In genomic region chr1:55775007-55775406, GRCh38 we compare ENCODE assay signal across 17 cellular contexts.
"Had no signal": no experiment of that assay in that cellular context is flagged by ENCODE, and none has a peak within 500 bp of the region (broad histone marks: within the 10 kb centered on the region; RNA-seq: fewer than 3 reads in every experiment).

No MANE protein-coding gene starts in this region.

- H3K36me3 ChIP-seq: brain microvascular endothelial cell, thoracic aorta, upper lobe of right lung had no signal

- H3K27me3 Mint-ChIP-seq: activated CD4-positive, alpha-beta T cell treated with anti-CD3 and anti-CD28 coated beads, Interleukin-2, amount 10 ng/mL, durations not matched to agents 7 days and 5 days; activated naive CD8-positive, alpha-beta T cell treated with anti-CD3 and anti-CD28 coated beads for 36 hours; central memory CD8-positive, alpha-beta T cell; dendritic cell treated with granulocyte-macrophage colony-stimulating factor and Interleukin-4, amounts not matched to agents 40 ng/mL and 50 ng/mL, for 4 days had no signal

- H3K27me3 ChIP-seq: brain microvascular endothelial cell, hepatocyte, upper lobe of right lung had no signal

- H3K4me1 Mint-ChIP-seq: activated CD4-positive, alpha-beta T cell treated with anti-CD3 and anti-CD28 coated beads, Interleukin-2, amount 10 ng/mL, durations not matched to agents 7 days and 5 days; activated naive CD8-positive, alpha-beta T cell treated with anti-CD3 and anti-CD28 coated beads for 36 hours; central memory CD8-positive, alpha-beta T cell; naive B cell; stimulated activated effector memory CD8-positive, alpha-beta T cell treated with anti-CD3 and anti-CD28 coated beads, Interleukin-12 subunit alpha, Interleukin-12 subunit beta, amount 100 ng/mL, for 72 hours had no signal

- H3K36me3 Mint-ChIP-seq: activated naive CD8-positive, alpha-beta T cell treated with anti-CD3 and anti-CD28 coated beads for 36 hours; naive B cell; stimulated activated effector memory CD8-positive, alpha-beta T cell treated with anti-CD3 and anti-CD28 coated beads, Interleukin-12 subunit alpha, Interleukin-12 subunit beta, amount 100 ng/mL, for 72 hours had no signal

- DNase-seq: activated CD4-positive, alpha-beta T cell treated with anti-CD3 and anti-CD28 coated beads, Interleukin-2, amount 10 ng/mL, durations not matched to agents 7 days and 5 days; activated CD4-positive, CD25-positive, alpha-beta regulatory T cell; activated CD8-positive, alpha-beta memory T cell treated with anti-CD3 and anti-CD28 coated beads for 24 hours; activated naive CD8-positive, alpha-beta T cell treated with anti-CD3 and anti-CD28 coated beads for 36 hours; brain microvascular endothelial cell; effector memory CD4-positive, alpha-beta T cell; islet precursor cell; mammary epithelial cell; naive B cell; stimulated activated CD4-positive, alpha-beta T cell treated with anti-CD3 and anti-CD28 coated beads, Interleukin-12 subunit alpha, Interleukin-12 subunit beta, amount 100 ng/mL, for 4 hours; upper lobe of right lung had no signal

- H3K4me3 Mint-ChIP-seq: activated CD4-positive, alpha-beta T cell treated with anti-CD3 and anti-CD28 coated beads, Interleukin-2, amount 10 ng/mL, durations not matched to agents 7 days and 5 days; activated naive CD8-positive, alpha-beta T cell treated with anti-CD3 and anti-CD28 coated beads for 36 hours; central memory CD8-positive, alpha-beta T cell; dendritic cell treated with granulocyte-macrophage colony-stimulating factor and Interleukin-4, amounts not matched to agents 40 ng/mL and 50 ng/mL, for 4 days; naive B cell; stimulated activated effector memory CD8-positive, alpha-beta T cell treated with anti-CD3 and anti-CD28 coated beads, Interleukin-12 subunit alpha, Interleukin-12 subunit beta, amount 100 ng/mL, for 72 hours had no signal

- H3K27ac Mint-ChIP-seq: activated CD4-positive, alpha-beta T cell treated with anti-CD3 and anti-CD28 coated beads, Interleukin-2, amount 10 ng/mL, durations not matched to agents 7 days and 5 days; activated naive CD8-positive, alpha-beta T cell treated with anti-CD3 and anti-CD28 coated beads for 36 hours; dendritic cell treated with granulocyte-macrophage colony-stimulating factor and Interleukin-4, amounts not matched to agents 40 ng/mL and 50 ng/mL, for 4 days; naive B cell; stimulated activated effector memory CD8-positive, alpha-beta T cell treated with anti-CD3 and anti-CD28 coated beads, Interleukin-12 subunit alpha, Interleukin-12 subunit beta, amount 100 ng/mL, for 72 hours had no signal

- H3K4me3 ChIP-seq: hepatocyte, thoracic aorta, upper lobe of right lung had no signal

- H3K9me3 Mint-ChIP-seq: activated CD4-positive, alpha-beta T cell treated with anti-CD3 and anti-CD28 coated beads, Interleukin-2, amount 10 ng/mL, durations not matched to agents 7 days and 5 days; activated naive CD8-positive, alpha-beta T cell treated with anti-CD3 and anti-CD28 coated beads for 36 hours; central memory CD8-positive, alpha-beta T cell; stimulated activated effector memory CD8-positive, alpha-beta T cell treated with anti-CD3 and anti-CD28 coated beads, Interleukin-12 subunit alpha, Interleukin-12 subunit beta, amount 100 ng/mL, for 72 hours had no signal

- ATAC-seq: left lobe of liver; stimulated activated effector memory CD8-positive, alpha-beta T cell treated with anti-CD3 and anti-CD28 coated beads, Interleukin-12 subunit alpha, Interleukin-12 subunit beta, amount 100 ng/mL, for 72 hours; upper lobe of right lung had no signal
